ENCODE assay signal across 7 cellular contexts in the genomic region with DNA sequence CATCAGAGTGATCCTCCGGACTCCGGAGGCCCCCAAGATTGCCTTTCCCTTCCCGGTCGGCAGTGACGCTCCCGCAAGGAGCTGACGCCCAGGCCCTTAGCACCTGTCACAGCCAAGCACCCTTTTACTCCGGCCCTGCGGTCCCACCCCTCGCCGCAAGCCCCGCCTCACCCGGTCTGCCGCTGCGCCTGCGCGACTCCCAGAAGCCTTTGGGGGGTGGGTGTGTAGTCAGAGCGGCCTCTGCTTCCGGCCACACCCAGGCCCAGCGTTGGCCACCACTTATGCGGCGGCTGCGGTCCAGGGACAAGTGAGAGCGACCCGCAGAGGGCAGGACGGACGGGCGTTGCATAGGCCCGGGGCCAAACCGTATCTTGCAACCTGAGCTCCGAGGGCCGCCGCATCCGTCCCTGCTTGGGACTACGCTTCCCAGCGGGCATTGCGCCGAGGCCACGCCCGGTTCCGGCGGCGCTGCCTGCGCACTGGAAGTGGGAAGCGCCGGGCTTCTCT. TPM values are rescaled to one million over a fixed set of nuclear protein-coding genes. Genes with fewer than 3 reads are reported as not detected.
DNase-seq lines count a peak whose midpoint lies in the region; ATAC-seq and TF ChIP-seq lines count a peak whose summit lies in the region.

No MANE protein-coding gene starts in this region.

- H3K4me1 Mint-ChIP-seq in natural killer cell treated with Interleukin-12 subunit alpha and Interleukin-12 subunit beta and Interleukin-15 and Interleukin-18, amount 100 ng/mL, for 72 hours (ENCODE audit: low read depth in 2 of 2) = peaks cover 5 to 21% of the 10 kb centered on the region in 2 donors
- peaks cover 19% of the 10 kb centered on the region for H3K4me1 Mint-ChIP-seq in stimulated activated effector memory CD8-positive, alpha-beta T cell treated with anti-CD3 and anti-CD28 coated beads, Interleukin-12 subunit alpha, Interleukin-12 subunit beta, amount 100 ng/mL, for 72 hours

- DNase-seq in HS-5 (ENCODE audit: low read depth) (peak; percentile 57), RWPE2 (ENCODE audit: low spot score) (peak; percentile 77), activated gamma-delta T cell (lab: John Stamatoyannopoulos, UW) (peak; percentile 38), fibroblast of the aortic adventitia (ENCODE audit: low read depth) (peak; percentile 86)
- peak; percentile 90 for DNase-seq in natural killer cell treated with Interleukin-12 subunit alpha and Interleukin-12 subunit beta and Interleukin-15 and Interleukin-18, amount 100 ng/mL, for 72 hours (ENCODE audit: low spot score)
- peak; percentile 70 to 90 for DNase-seq in stimulated activated effector memory CD8-positive, alpha-beta T cell treated with anti-CD3 and anti-CD28 coated beads, Interleukin-12 subunit alpha, Interleukin-12 subunit beta, amount 100 ng/mL, for 72 hours (ENCODE audit: low spot score in 2 of 2)

- H3K27me3 ChIP-seq in RWPE2 (ENCODE audit: insufficient read depth, poor library complexity, severe bottlenecking) = no peaks in the 10 kb centered on the region

- H3K4me1 ChIP-seq in RWPE2 (ENCODE audit: insufficient read depth, poor library complexity, severe bottlenecking) = no peaks in the 10 kb centered on the region

- no peak for TF ChIP-seq CTCF in RWPE2 (IDR thresholded peaks at IDR 0.05; ENCODE audit: poor library complexity, severe bottlenecking)
- no peak for TF ChIP-seq CTCF in fibroblast of the aortic adventitia (IDR thresholded peaks at IDR 0.05; ENCODE audit: insufficient read depth, low read length)

- ATAC-seq in GM19035 (IDR thresholded peaks at IDR 0.05; ENCODE audit: unreplicated experiment) (peak; percentile 52), RWPE2 (ENCODE audit: low read depth) (peak; percentile 90)
- ATAC-seq in natural killer cell treated with Interleukin-12 subunit alpha and Interleukin-12 subunit beta and Interleukin-15 and Interleukin-18, amount 100 ng/mL, for 72 hours = peak; percentile 92 to 95
- peak; percentile 92 for ATAC-seq in stimulated activated effector memory CD8-positive, alpha-beta T cell treated with anti-CD3 and anti-CD28 coated beads, Interleukin-12 subunit alpha, Interleukin-12 subunit beta, amount 100 ng/mL, for 72 hours

- H3K4me3 ChIP-seq in RWPE2 (ENCODE audit: severe bottlenecking) (peak overlapping the region; percentile 60), fibroblast of the aortic adventitia (ENCODE audit: low read depth, low read length) (peak overlapping the region; percentile 85)

- H3K27ac Mint-ChIP-seq in natural killer cell treated with Interleukin-12 subunit alpha and Interleukin-12 subunit beta and Interleukin-15 and Interleukin-18, amount 100 ng/mL, for 72 hours = peak overlapping the region; percentile 79 to 86
- peak overlapping the region; percentile 88 for H3K27ac Mint-ChIP-seq in stimulated activated effector memory CD8-positive, alpha-beta T cell treated with anti-CD3 and anti-CD28 coated beads, Interleukin-12 subunit alpha, Interleukin-12 subunit beta, amount 100 ng/mL, for 72 hours

- H3K27ac ChIP-seq in RWPE2 (ENCODE audit: poor library complexity, severe bottlenecking) = peak overlapping the region; percentile 75

- H3K27me3 Mint-ChIP-seq in natural killer cell treated with Interleukin-12 subunit alpha and Interleukin-12 subunit beta and Interleukin-15 and Interleukin-18, amount 100 ng/mL, for 72 hours = peaks cover 0 to 3% of the 10 kb centered on the region in 2 donors

- H3K9me3 ChIP-seq in RWPE2 (ENCODE audit: severe bottlenecking) = peaks cover 8% of the 10 kb centered on the region

- H3K4me3 Mint-ChIP-seq in natural killer cell treated with Interleukin-12 subunit alpha and Interleukin-12 subunit beta and Interleukin-15 and Interleukin-18, amount 100 ng/mL, for 72 hours = peak overlapping the region; percentile 80
- H3K4me3 Mint-ChIP-seq in stimulated activated effector memory CD8-positive, alpha-beta T cell treated with anti-CD3 and anti-CD28 coated beads, Interleukin-12 subunit alpha, Interleukin-12 subunit beta, amount 100 ng/mL, for 72 hours = peak overlapping the region; percentile 80

- H3K9me3 Mint-ChIP-seq in natural killer cell treated with Interleukin-12 subunit alpha and Interleukin-12 subunit beta and Interleukin-15 and Interleukin-18, amount 100 ng/mL, for 72 hours = peaks cover 12% of the 10 kb centered on the region
- H3K9me3 Mint-ChIP-seq in stimulated activated effector memory CD8-positive, alpha-beta T cell treated with anti-CD3 and anti-CD28 coated beads, Interleukin-12 subunit alpha, Interleukin-12 subunit beta, amount 100 ng/mL, for 72 hours = peaks cover 22% of the 10 kb centered on the region

- 0 out of 2 replicates have a peak, but pooled peaks cover 4% of the 10 kb centered on the region for H3K36me3 ChIP-seq in RWPE2 (ENCODE audit: low read depth)

- peaks cover 45% of the 10 kb centered on the region for H3K36me3 Mint-ChIP-seq in natural killer cell treated with Interleukin-12 subunit alpha and Interleukin-12 subunit beta and Interleukin-15 and Interleukin-18, amount 100 ng/mL, for 72 hours
- H3K36me3 Mint-ChIP-seq in stimulated activated effector memory CD8-positive, alpha-beta T cell treated with anti-CD3 and anti-CD28 coated beads, Interleukin-12 subunit alpha, Interleukin-12 subunit beta, amount 100 ng/mL, for 72 hours = peaks cover 17% of the 10 kb centered on the region

RNA-seq across cellular contexts. Expression of gene ZFP28, which starts 0.4 kb away (rescaled TPM):
- total RNA-seq in fibroblast of the aortic adventitia (ENCODE audit: low replicate concordance) = 8.3 and 11.6 TPM in 2 replicates
- 1 to 10 TPM in 1 of 2 donors, under 1 TPM in 1; 0.64 to 3.5 TPM for total RNA-seq in natural killer cell treated with Interleukin-12 subunit alpha and Interleukin-12 subunit beta and Interleukin-15 and Interleukin-18, amount 100 ng/mL, for 72 hours

RNA-seq across cellular contexts. Expression of gene ZNF470, which starts 29.0 kb away (rescaled TPM):
- total RNA-seq in fibroblast of the aortic adventitia (ENCODE audit: low replicate concordance) = 6.4 and 8.7 TPM in 2 replicates
- 1 to 10 TPM; 2.3 to 6.7 TPM for total RNA-seq in natural killer cell treated with Interleukin-12 subunit alpha and Interleukin-12 subunit beta and Interleukin-15 and Interleukin-18, amount 100 ng/mL, for 72 hours

RNA-seq across cellular contexts. Expression of gene ZNF471, which starts 30.7 kb away (rescaled TPM):
- 2.5 and 11.0 TPM in 2 replicates for total RNA-seq in fibroblast of the aortic adventitia (ENCODE audit: low replicate concordance)
- 1 to 10 TPM in 1 of 2 donors, under 1 TPM in 1; 0.20 to 1.1 TPM for total RNA-seq in natural killer cell treated with Interleukin-12 subunit alpha and Interleukin-12 subunit beta and Interleukin-15 and Interleukin-18, amount 100 ng/mL, for 72 hours

RNA-seq across cellular contexts. Expression of gene ZNF71, which starts 56.8 kb away (rescaled TPM):
- total RNA-seq in fibroblast of the aortic adventitia (ENCODE audit: low replicate concordance) = 2.4 and 6.3 TPM in 2 replicates
- 1 to 10 TPM; 4.8 to 8.5 TPM for total RNA-seq in natural killer cell treated with Interleukin-12 subunit alpha and Interleukin-12 subunit beta and Interleukin-15 and Interleukin-18, amount 100 ng/mL, for 72 hours

Comparison
In these comparisons a context has a peak if more than half of its experiments do, and no peak if none do; other contexts are left out.
1. Peak in every context shown above with its lines: DNase-seq, ATAC-seq, H3K4me3 ChIP-seq and H3K27ac ChIP-seq.
2. DNase-seq: peak in every context shown above with its lines; median percentile 90 in natural killer cell treated with Interleukin-12 subunit alpha and Interleukin-12 subunit beta and Interleukin-15 and Interleukin-18, amount 100 ng/mL, for 72 hours; 86 in fibroblast of the aortic adventitia; 80 in stimulated activated effector memory CD8-positive, alpha-beta T cell treated with anti-CD3 and anti-CD28 coated beads, Interleukin-12 subunit alpha, Interleukin-12 subunit beta, amount 100 ng/mL, for 72 hours; 77 in RWPE2; 57 in HS-5; 38 in activated gamma-delta T cell.